11 cellular contexts compared by ENCODE assay signal in genomic region chr15:82950746-82951370, GRCh38. TPM values are rescaled to one million over a fixed set of nuclear protein-coding genes. Genes with fewer than 3 reads are reported as not detected.
DNase-seq lines count a peak whose midpoint lies in the region; ATAC-seq lines count a peak whose summit lies in the region.
"Had no signal": no experiment of that assay in that cellular context is flagged by ENCODE, and none has a peak within 500 bp of the region (broad histone marks: within the 10 kb centered on the region; RNA-seq: fewer than 3 reads in every experiment).

No MANE protein-coding gene starts in this region.

- H3K27ac Mint-ChIP-seq in activated CD4-positive, alpha-beta T cell treated with anti-CD3 and anti-CD28 coated beads, Interleukin-2, amount 10 ng/mL, durations not matched to agents 24 days and 14 days, result no peak overlapping the region
- H3K27ac Mint-ChIP-seq: natural killer cell treated with Interleukin-12 subunit alpha and Interleukin-12 subunit beta and Interleukin-15 and Interleukin-18, amount 100 ng/mL, for 72 hours had no signal

- H3K36me3 Mint-ChIP-seq in activated CD4-positive, alpha-beta T cell treated with anti-CD3 and anti-CD28 coated beads, Interleukin-2, amount 10 ng/mL, durations not matched to agents 24 days and 14 days (ENCODE audit: low read depth), result no peaks in the 10 kb centered on the region
- H3K36me3 Mint-ChIP-seq: natural killer cell treated with Interleukin-12 subunit alpha and Interleukin-12 subunit beta and Interleukin-15 and Interleukin-18, amount 100 ng/mL, for 72 hours had no signal

- intact Hi-C loops in activated CD4-positive, alpha-beta T cell treated with anti-CD3 and anti-CD28 coated beads, Interleukin-2, amount 10 ng/mL, durations not matched to agents 24 days and 14 days (cut with micrococcal nuclease), result loop anchor here (1.0 to 5.0 kb wide), 3 partner anchors 15 to 141 kb away; partner anchors contain the start of gene RAMAC

- DNase-seq in activated CD4-positive, alpha-beta T cell treated with anti-CD3 and anti-CD28 coated beads, Interleukin-2, amount 10 ng/mL, durations not matched to agents 24 days and 14 days, result peak; percentile 64
- DNase-seq in activated CD4-positive, alpha-beta T cell treated with anti-CD3 and anti-CD28 coated beads for 1 hour, result no peak
- peak; percentile 25 for DNase-seq in cerebellar cortex (ENCODE audit: low spot score)
- no peak for DNase-seq in stimulated activated naive CD8-positive, alpha-beta T cell treated with anti-CD3 and anti-CD28 coated beads, Interleukin-15, Interleukin-2, amounts not matched to agents 100 U/mL and 50 U/mL, for 24 hours
- no peak for DNase-seq in activated gamma-delta T cell treated with Interleukin-2 at 50 U/mL for 16 hours
- no peak for DNase-seq in amniotic stem cell (lab: John Stamatoyannopoulos, UW)
- DNase-seq in NCI-H1417 (lab: John Stamatoyannopoulos, UW), result no peak
- DNase-seq: heart left ventricle, SHP77 treated with DMSO at 0.1 percent for 48 hours had no signal

- H3K27me3 Mint-ChIP-seq in activated CD4-positive, alpha-beta T cell treated with anti-CD3 and anti-CD28 coated beads, Interleukin-2, amount 10 ng/mL, durations not matched to agents 24 days and 14 days, result peaks cover 26% of the 10 kb centered on the region

- H3K4me3 Mint-ChIP-seq in activated CD4-positive, alpha-beta T cell treated with anti-CD3 and anti-CD28 coated beads, Interleukin-2, amount 10 ng/mL, durations not matched to agents 24 days and 14 days, result no peak overlapping the region

- peaks cover 5% of the 10 kb centered on the region for H3K4me1 Mint-ChIP-seq in activated CD4-positive, alpha-beta T cell treated with anti-CD3 and anti-CD28 coated beads, Interleukin-2, amount 10 ng/mL, durations not matched to agents 24 days and 14 days

- no peaks in the 10 kb centered on the region for H3K9me3 Mint-ChIP-seq in activated CD4-positive, alpha-beta T cell treated with anti-CD3 and anti-CD28 coated beads, Interleukin-2, amount 10 ng/mL, durations not matched to agents 24 days and 14 days
- H3K9me3 Mint-ChIP-seq: natural killer cell treated with Interleukin-12 subunit alpha and Interleukin-12 subunit beta and Interleukin-15 and Interleukin-18, amount 100 ng/mL, for 72 hours had no signal

- ATAC-seq in HG02981 (IDR thresholded peaks at IDR 0.05; ENCODE audit: unreplicated experiment), result peak; percentile 48
- peak; percentile 25 for ATAC-seq in stimulated activated naive CD8-positive, alpha-beta T cell treated with anti-CD3 and anti-CD28 coated beads, Interleukin-15, Interleukin-2, amounts not matched to agents 100 U/mL and 50 U/mL, for 24 hours
- ATAC-seq: natural killer cell treated with Interleukin-12 subunit alpha and Interleukin-12 subunit beta and Interleukin-15 and Interleukin-18, amount 100 ng/mL, for 72 hours had no signal

RNA-seq across cellular contexts. Expression of gene HOMER2, which starts 1.7 kb away (rescaled TPM):
- 29.3 and 32.1 TPM in 2 replicates for total RNA-seq in activated CD4-positive, alpha-beta T cell treated with anti-CD3 and anti-CD28 coated beads, Interleukin-2, amount 10 ng/mL, durations not matched to agents 24 days and 14 days

RNA-seq across cellular contexts. Expression of gene RAMAC, which starts 35.2 kb away (rescaled TPM):
- total RNA-seq in activated CD4-positive, alpha-beta T cell treated with anti-CD3 and anti-CD28 coated beads, Interleukin-2, amount 10 ng/mL, durations not matched to agents 24 days and 14 days, result 23.9 and 26.4 TPM in 2 replicates

Comparison
In these comparisons a context has a peak if more than half of its experiments do, and no peak if none do; other contexts are left out.
1. DNase-seq: peak in activated CD4-positive, alpha-beta T cell treated with anti-CD3 and anti-CD28 coated beads, Interleukin-2, amount 10 ng/mL, durations not matched to agents 24 days and 14 days (single experiment) and cerebellar cortex (single experiment); none in activated CD4-positive, alpha-beta T cell treated with anti-CD3 and anti-CD28 coated beads for 1 hour (single experiment), stimulated activated naive CD8-positive, alpha-beta T cell treated with anti-CD3 and anti-CD28 coated beads, Interleukin-15, Interleukin-2, amounts not matched to agents 100 U/mL and 50 U/mL, for 24 hours (single experiment), activated gamma-delta T cell treated with Interleukin-2 at 50 U/mL for 16 hours (single experiment), amniotic stem cell (single experiment) and NCI-H1417 (0 of 3).